1 cellular context compared by ENCODE assay signal in genomic region chr4:93749351-93749761, GRCh38.
TF ChIP-seq lines count a peak whose summit lies in the region.

No MANE protein-coding gene starts in this region.

TF ChIP-seq in GM12878, 131 proteins besides CTCF, POLR2A, EP300 and RAD21 (continued from another document):
- TF ChIP-seq, protein P1, sequence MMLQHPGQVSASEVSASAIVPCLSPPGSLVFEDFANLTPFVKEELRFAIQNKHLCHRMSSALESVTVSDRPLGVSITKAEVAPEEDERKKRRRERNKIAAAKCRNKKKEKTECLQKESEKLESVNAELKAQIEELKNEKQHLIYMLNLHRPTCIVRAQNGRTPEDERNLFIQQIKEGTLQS (IDR thresholded peaks at IDR 0.05; ENCODE audit: borderline replicate concordance, extremely low read depth, low read depth, low read length), result no peak
- TF ChIP-seq RBBP5 (conservative IDR thresholded peaks at IDR 0.05), result no peak
- TF ChIP-seq ZNF622 (IDR thresholded peaks at IDR 0.05), result no peak
- TF ChIP-seq KLF5 (IDR thresholded peaks at IDR 0.05; ENCODE audit: partially characterized antibody), result no peak
- no peak for TF ChIP-seq SIX5 (IDR thresholded peaks at IDR 0.05; ENCODE audit: low read depth, low read length, severe bottlenecking)
- TF ChIP-seq BCLAF1 (IDR thresholded peaks at IDR 0.05), result no peak
- no peak for TF ChIP-seq MLLT1 (IDR thresholded peaks at IDR 0.05)
- TF ChIP-seq, protein P2, sequence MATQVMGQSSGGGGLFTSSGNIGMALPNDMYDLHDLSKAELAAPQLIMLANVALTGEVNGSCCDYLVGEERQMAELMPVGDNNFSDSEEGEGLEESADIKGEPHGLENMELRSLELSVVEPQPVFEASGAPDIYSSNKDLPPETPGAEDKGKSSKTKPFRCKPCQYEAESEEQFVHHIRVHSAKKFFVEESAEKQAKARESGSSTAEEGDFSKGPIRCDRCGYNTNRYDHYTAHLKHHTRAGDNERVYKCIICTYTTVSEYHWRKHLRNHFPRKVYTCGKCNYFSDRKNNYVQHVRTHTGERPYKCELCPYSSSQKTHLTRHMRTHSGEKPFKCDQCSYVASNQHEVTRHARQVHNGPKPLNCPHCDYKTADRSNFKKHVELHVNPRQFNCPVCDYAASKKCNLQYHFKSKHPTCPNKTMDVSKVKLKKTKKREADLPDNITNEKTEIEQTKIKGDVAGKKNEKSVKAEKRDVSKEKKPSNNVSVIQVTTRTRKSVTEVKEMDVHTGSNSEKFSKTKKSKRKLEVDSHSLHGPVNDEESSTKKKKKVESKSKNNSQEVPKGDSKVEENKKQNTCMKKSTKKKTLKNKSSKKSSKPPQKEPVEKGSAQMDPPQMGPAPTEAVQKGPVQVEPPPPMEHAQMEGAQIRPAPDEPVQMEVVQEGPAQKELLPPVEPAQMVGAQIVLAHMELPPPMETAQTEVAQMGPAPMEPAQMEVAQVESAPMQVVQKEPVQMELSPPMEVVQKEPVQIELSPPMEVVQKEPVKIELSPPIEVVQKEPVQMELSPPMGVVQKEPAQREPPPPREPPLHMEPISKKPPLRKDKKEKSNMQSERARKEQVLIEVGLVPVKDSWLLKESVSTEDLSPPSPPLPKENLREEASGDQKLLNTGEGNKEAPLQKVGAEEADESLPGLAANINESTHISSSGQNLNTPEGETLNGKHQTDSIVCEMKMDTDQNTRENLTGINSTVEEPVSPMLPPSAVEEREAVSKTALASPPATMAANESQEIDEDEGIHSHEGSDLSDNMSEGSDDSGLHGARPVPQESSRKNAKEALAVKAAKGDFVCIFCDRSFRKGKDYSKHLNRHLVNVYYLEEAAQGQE (IDR thresholded peaks at IDR 0.05; ENCODE audit: low read depth, low read length), result no peak
- TF ChIP-seq FOXM1 (IDR thresholded peaks at IDR 0.05; ENCODE audit: low read depth, low read length), result peak; percentile 81
- TF ChIP-seq PBX3 (IDR thresholded peaks at IDR 0.05; ENCODE audit: insufficient replicate concordance, low read depth, low read length), result peak; percentile 82
- peak; percentile 49; the same call in 1 of the 2 replicates for TF ChIP-seq EED (IDR thresholded peaks at IDR 0.05; ENCODE audit: low read depth)
- TF ChIP-seq ZNF207 (IDR thresholded peaks at IDR 0.05; ENCODE audit: borderline replicate concordance), result no peak
- no peak for TF ChIP-seq CHD1 (IDR thresholded peaks at IDR 0.05; ENCODE audit: low read depth, low read length)
- TF ChIP-seq ZBTB4 (CRISPR knock-in tag; IDR thresholded peaks at IDR 0.05), result no peak
- TF ChIP-seq ESRRA (IDR thresholded peaks at IDR 0.05; ENCODE audit: low read length), result no peak
- TF ChIP-seq STAT1 (conservative IDR thresholded peaks at IDR 0.05), result no peak
- TF ChIP-seq BHLHE40 (IDR thresholded peaks at IDR 0.05; ENCODE audit: borderline replicate concordance in 1 of 2, low read depth in 2 of 2, low read length in 1 of 2), result peak in 1 of 2 experiments; percentile 40; a peak in 1 of 4 replicates
- no peak for TF ChIP-seq MYC (IDR thresholded peaks at IDR 0.05; ENCODE audit: insufficient read depth, insufficient read length, insufficient replicate concordance, low read length, severe bottlenecking)
- TF ChIP-seq PAX8 (IDR thresholded peaks at IDR 0.05), result no peak
- TF ChIP-seq NBN (IDR thresholded peaks at IDR 0.05), result 0 out of 2 replicates have a peak, but pooled peaks have one; percentile 45
- no peak for TF ChIP-seq SREBF2 (IDR thresholded peaks at IDR 0.05; ENCODE audit: low read length)
- no peak for TF ChIP-seq NFXL1 (IDR thresholded peaks at IDR 0.05; ENCODE audit: borderline replicate concordance)
- TF ChIP-seq CBX5 (IDR thresholded peaks at IDR 0.05; ENCODE audit: low read depth), result peak; percentile 27; the same call in 1 of the 2 replicates
- TF ChIP-seq KDM1A (IDR thresholded peaks at IDR 0.05; ENCODE audit: borderline replicate concordance), result no peak
- TF ChIP-seq RB1 (IDR thresholded peaks at IDR 0.05; ENCODE audit: borderline replicate concordance), result no peak
- TF ChIP-seq LARP7 (IDR thresholded peaks at IDR 0.05), result no peak
- peak; percentile 96 for TF ChIP-seq PKNOX1 (IDR thresholded peaks at IDR 0.05)
- no peak for TF ChIP-seq YY1 (IDR thresholded peaks at IDR 0.05; ENCODE audit: low read depth, low read length)
- TF ChIP-seq RUNX3 (IDR thresholded peaks at IDR 0.05; ENCODE audit: low read length), result peak; percentile 92
- no peak for TF ChIP-seq NR2C1 (IDR thresholded peaks at IDR 0.05)
- TF ChIP-seq, protein P3, sequence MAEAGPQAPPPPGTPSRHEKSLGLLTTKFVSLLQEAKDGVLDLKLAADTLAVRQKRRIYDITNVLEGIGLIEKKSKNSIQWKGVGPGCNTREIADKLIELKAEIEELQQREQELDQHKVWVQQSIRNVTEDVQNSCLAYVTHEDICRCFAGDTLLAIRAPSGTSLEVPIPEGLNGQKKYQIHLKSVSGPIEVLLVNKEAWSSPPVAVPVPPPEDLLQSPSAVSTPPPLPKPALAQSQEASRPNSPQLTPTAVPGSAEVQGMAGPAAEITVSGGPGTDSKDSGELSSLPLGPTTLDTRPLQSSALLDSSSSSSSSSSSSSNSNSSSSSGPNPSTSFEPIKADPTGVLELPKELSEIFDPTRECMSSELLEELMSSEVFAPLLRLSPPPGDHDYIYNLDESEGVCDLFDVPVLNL (IDR thresholded peaks at IDR 0.05; ENCODE audit: low read depth, low read length), result no peak
- peak; percentile 72; the same call in 1 of the 2 replicates for TF ChIP-seq ZBED1 (IDR thresholded peaks at IDR 0.05; ENCODE audit: borderline replicate concordance)
- TF ChIP-seq MTA2 (IDR thresholded peaks at IDR 0.05; ENCODE audit: low read depth), result peak; percentile 85
- no peak for TF ChIP-seq SPI1 (IDR thresholded peaks at IDR 0.05; ENCODE audit: borderline replicate concordance, insufficient read depth, low read depth, low read length)
- no peak for TF ChIP-seq CHD4 (IDR thresholded peaks at IDR 0.05)
- no peak for TF ChIP-seq TCF7 (IDR thresholded peaks at IDR 0.05; ENCODE audit: borderline replicate concordance)
- 0 out of 4 replicates have a peak, but pooled peaks of 1 of the 2 experiments have one; percentile 32 for TF ChIP-seq IKZF2 (IDR thresholded peaks at IDR 0.05)
- no peak for TF ChIP-seq PML (IDR thresholded peaks at IDR 0.05; ENCODE audit: low read length)
- no peak for TF ChIP-seq MEF2A (IDR thresholded peaks at IDR 0.05; ENCODE audit: insufficient read depth, low read depth, low read length)
- no peak for TF ChIP-seq ZZZ3 (IDR thresholded peaks at IDR 0.05; ENCODE audit: control insufficient read depth, insufficient read length, low read depth)
- TF ChIP-seq CBFB (IDR thresholded peaks at IDR 0.05; ENCODE audit: low read depth), result peak; percentile 56; the same call in 1 of the 2 replicates
- no peak for TF ChIP-seq TARDBP (IDR thresholded peaks at IDR 0.05; ENCODE audit: borderline replicate concordance)
- TF ChIP-seq, protein P4, sequence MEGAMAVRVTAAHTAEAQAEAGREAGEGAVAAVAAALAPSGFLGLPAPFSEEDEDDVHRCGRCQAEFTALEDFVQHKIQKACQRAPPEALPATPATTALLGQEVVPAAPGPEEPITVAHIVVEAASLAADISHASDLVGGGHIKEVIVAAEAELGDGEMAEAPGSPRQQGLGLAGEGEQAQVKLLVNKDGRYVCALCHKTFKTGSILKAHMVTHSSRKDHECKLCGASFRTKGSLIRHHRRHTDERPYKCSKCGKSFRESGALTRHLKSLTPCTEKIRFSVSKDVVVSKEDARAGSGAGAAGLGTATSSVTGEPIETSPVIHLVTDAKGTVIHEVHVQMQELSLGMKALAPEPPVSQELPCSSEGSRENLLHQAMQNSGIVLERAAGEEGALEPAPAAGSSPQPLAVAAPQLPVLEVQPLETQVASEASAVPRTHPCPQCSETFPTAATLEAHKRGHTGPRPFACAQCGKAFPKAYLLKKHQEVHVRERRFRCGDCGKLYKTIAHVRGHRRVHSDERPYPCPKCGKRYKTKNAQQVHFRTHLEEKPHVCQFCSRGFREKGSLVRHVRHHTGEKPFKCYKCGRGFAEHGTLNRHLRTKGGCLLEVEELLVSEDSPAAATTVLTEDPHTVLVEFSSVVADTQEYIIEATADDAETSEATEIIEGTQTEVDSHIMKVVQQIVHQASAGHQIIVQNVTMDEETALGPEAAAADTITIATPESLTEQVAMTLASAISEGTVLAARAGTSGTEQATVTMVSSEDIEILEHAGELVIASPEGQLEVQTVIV (IDR thresholded peaks at IDR 0.05; ENCODE audit: borderline replicate concordance, partially characterized antibody), result no peak
- TF ChIP-seq FOXK2 (IDR thresholded peaks at IDR 0.05), result no peak
- no peak for TF ChIP-seq SMAD5 (IDR thresholded peaks at IDR 0.05; ENCODE audit: low read depth)
- no peak for TF ChIP-seq MEF2B (IDR thresholded peaks at IDR 0.05; ENCODE audit: partially characterized antibody, poor library complexity, severe bottlenecking)
- TF ChIP-seq SREBF1 (IDR thresholded peaks at IDR 0.05; ENCODE audit: low read length), result no peak
- TF ChIP-seq TCF12 (IDR thresholded peaks at IDR 0.05; ENCODE audit: low read depth, low read length), result 0 out of 2 replicates have a peak, but pooled peaks have one; percentile 28
- no peak for TF ChIP-seq SMC3 (IDR thresholded peaks at IDR 0.05; ENCODE audit: borderline replicate concordance, low read length)
- no peak for TF ChIP-seq POLR2AphosphoS2 (IDR thresholded peaks at IDR 0.05; ENCODE audit: low read depth, low read length)
- no peak for TF ChIP-seq ETV6 (conservative IDR thresholded peaks at IDR 0.05 in 1 of 2, IDR thresholded peaks at IDR 0.05 in 1 of 2; ENCODE audit: borderline replicate concordance in 1 of 2, low read depth in 1 of 2)
- TF ChIP-seq GABPA (IDR thresholded peaks at IDR 0.05; ENCODE audit: low read depth), result peak; percentile 45; the same call in 1 of the 2 replicates
- TF ChIP-seq WRNIP1 (IDR thresholded peaks at IDR 0.05; ENCODE audit: borderline replicate concordance, low read depth, low read length), result no peak
